In genomic region chr4:184400375-184400870, GRCh38 we compare ENCODE assay signal across 11 cellular contexts.
A peak's percentile ranks its signal among the peaks of the same experiment; 100 is the strongest.
DNase-seq lines count a peak whose midpoint lies in the region; ATAC-seq, FAIRE-seq and TF ChIP-seq lines count a peak whose summit lies in the region.
"Had no signal": no experiment of that assay in that cellular context is flagged by ENCODE, and none has a peak within 500 bp of the region (broad histone marks: within the 10 kb centered on the region; RNA-seq: fewer than 3 reads in every experiment).

No MANE protein-coding gene starts in this region.

- BruUV-seq in K562 (replicated peaks; lab: Mats Ljungman, UMichigan): no TSS peak

- H3K27me3 ChIP-seq in K562 (ENCODE audit: control insufficient read depth in 2 of 2, insufficient read depth in 2 of 2, low read length in 2 of 2): no peaks in the 10 kb centered on the region
- H3K27me3 ChIP-seq in aorta (ENCODE audit: control insufficient read depth in 1 of 2, insufficient read depth in 2 of 2, low read length in 1 of 2): no peaks in the 10 kb centered on the region
- H3K27me3 ChIP-seq: BLaER1 had no signal

- no peak for FAIRE-seq in K562 (lab: Jason Lieb, UNC)

- in situ Hi-C loops in K562 (cut with MboI): no loop called here

- no peaks in the 10 kb centered on the region for H3K79me2 ChIP-seq in K562 (ENCODE audit: control insufficient read depth, insufficient read depth, low read length)

- DNase-seq in Right ventricle myocardium inferior (ENCODE audit: missing footprints) (no peak), cardiac septum (ENCODE audit: low spot score) (no peak), K562 (ENCODE audit: extremely low read depth in 1 of 4, low spot score in 3 of 4) (no peak), iris pigment epithelial cell (ENCODE audit: low read depth) (peak; percentile 96), aorta (peak in 1 of 2 donors; percentile 71), MV-4-11 (lab: John Stamatoyannopoulos, UW) (no peak), T-helper 2 cell (no peak)
- DNase-seq: activated naive CD4-positive, alpha-beta T cell treated with anti-CD3 and anti-CD28 coated beads, Interleukin-2, amount 50 U/mL, for 16 hours; NCI-H1694 had no signal

- no peak for TF ChIP-seq EP300 in K562 (IDR thresholded peaks at IDR 0.05; ENCODE audit: low read length)

- peaks cover 25% of the 10 kb centered on the region; the same call in 2 of the 3 replicates for H3K36me3 ChIP-seq in K562 (ENCODE audit: control insufficient read depth, insufficient read depth, low read length)
- H3K36me3 ChIP-seq in aorta (ENCODE audit: control insufficient read depth in 1 of 2, insufficient read depth in 2 of 2, low read length in 1 of 2): peaks cover 0 to 2% of the 10 kb centered on the region in 2 donors

- no peak overlapping the region for H2AFZ ChIP-seq in K562 (ENCODE audit: low read depth, low read length)

- TF ChIP-seq RAD21 in K562 (CRISPR knock-in tag; conservative IDR thresholded peaks at IDR 0.05 in 1 of 2, IDR thresholded peaks at IDR 0.05 in 1 of 2): no peak

- CTCF ChIA-PET in K562 (lab: Yijun Ruan, JAX; ENCODE audit: low intra/inter-chr PET ratio): no interaction called here

- H3K9me1 ChIP-seq in K562 (ENCODE audit: control insufficient read depth, insufficient read depth, low read length): no peaks in the 10 kb centered on the region

- no peak for TF ChIP-seq POLR2A in K562 (conservative IDR thresholded peaks at IDR 0.05)

- no peaks in the 10 kb centered on the region for H3K9me3 ChIP-seq in K562 (replicated peaks; ENCODE audit: control insufficient read depth, insufficient read depth, low read depth, low read length)
- no peaks in the 10 kb centered on the region for H3K9me3 ChIP-seq in aorta (ENCODE audit: control insufficient read depth, low read length)
- H3K9me3 ChIP-seq: BLaER1 had no signal

- H3K4me2 ChIP-seq in K562 (ENCODE audit: insufficient read depth, low read length): no peak overlapping the region
- H3K4me2 ChIP-seq: BLaER1 had no signal

- H3K9ac ChIP-seq in K562 (ENCODE audit: insufficient read depth in 1 of 2, low read depth in 2 of 2, low read length in 2 of 2): no peak overlapping the region
- H3K9ac ChIP-seq: BLaER1 had no signal

- TF ChIP-seq CTCF in K562 (IDR thresholded peaks at IDR 0.05 in 2 of 3, conservative IDR thresholded peaks at IDR 0.05 in 1 of 3; ENCODE audit: insufficient read depth in 2 of 3, low read depth in 1 of 3, low read length in 3 of 3): no peak

- POLR2A ChIA-PET in K562 (lab: Yijun Ruan, JAX): no interaction called here

- H3K4me3 ChIP-seq in K562 (no peak overlapping the region), aorta (ENCODE audit: low read length in 2 of 2) (no peak overlapping the region)
- H3K4me3 ChIP-seq: BLaER1 had no signal

- peak; percentile 38 for ATAC-seq in Right ventricle myocardium inferior
- no peak for ATAC-seq in K562
- ATAC-seq in aorta (ENCODE audit: low FRiP score): peak; percentile 75
- ATAC-seq in HG02759 (IDR thresholded peaks at IDR 0.05; ENCODE audit: unreplicated experiment): no peak

- no peak overlapping the region for H3K27ac ChIP-seq in K562 (ENCODE audit: extremely low read depth, low read depth, low read length)
- no peak overlapping the region for H3K27ac ChIP-seq in aorta (ENCODE audit: low read depth in 1 of 2, low read length in 2 of 2)
- H3K27ac ChIP-seq: BLaER1 had no signal

- intact Hi-C loops in Right ventricle myocardium inferior (cut with DNase I): no loop called here
- intact Hi-C loops in cardiac septum (cut with DNase I): no loop called here
- intact Hi-C loops in K562 (cut with micrococcal nuclease): no loop called here
- intact Hi-C loops in aorta (cut with DNase I): loop anchor here (2.0 to 10.0 kb wide), 3 partner anchors 47 to 134 kb away; no protein-coding TSS in a partner anchor

- WGBS in K562 (ENCODE audit: insufficient coverage, low coverage, missing lambda C conversion rate): 73% methylated on average over 7 of the region's 7 CpGs
- 32 to 37% methylated on average over 7 of the region's 7 CpGs for WGBS in aorta, 2 donors

- no peaks in the 10 kb centered on the region for H4K20me1 ChIP-seq in K562 (replicated peaks; ENCODE audit: control insufficient read depth, insufficient read depth, low read length)
- H4K20me1 ChIP-seq: BLaER1 had no signal

- H3K4me1 ChIP-seq in K562 (replicated peaks in 1 of 2; ENCODE audit: control insufficient read depth in 2 of 2, insufficient read depth in 2 of 2, low read length in 2 of 2) (no peaks in the 10 kb centered on the region; a peak in 1 of 5 replicates), aorta (ENCODE audit: control insufficient read depth in 1 of 2, insufficient read depth in 2 of 2, low read length in 2 of 2) (peaks cover 0 to 8% of the 10 kb centered on the region in 2 donors)

TF ChIP-seq in K562, 482 proteins besides CTCF, POLR2A, EP300 and RAD21:
- no peak for TF ChIP-seq FOXP4 (CRISPR knock-in tag; IDR thresholded peaks at IDR 0.05; ENCODE audit: borderline replicate concordance)
- peak; percentile 12; the same call in 1 of the 2 replicates for TF ChIP-seq NFE2 (IDR thresholded peaks at IDR 0.05; ENCODE audit: low read depth)
- peak; percentile 57 for TF ChIP-seq ZNF316 (IDR thresholded peaks at IDR 0.05)
- TF ChIP-seq C11orf30 (IDR thresholded peaks at IDR 0.05; ENCODE audit: low read depth): peak; percentile 36
- TF ChIP-seq MAFF (IDR thresholded peaks at IDR 0.05; ENCODE audit: low read length): peak; percentile 11; the same call in 1 of the 2 replicates
- TF ChIP-seq MAFG (tag; conservative IDR thresholded peaks at IDR 0.05): peak; percentile 54
- TF ChIP-seq SRSF3 (IDR thresholded peaks at IDR 0.05; ENCODE audit: insufficient read depth, low read length): no peak
- TF ChIP-seq KDM2B (CRISPR knock-in tag; IDR thresholded peaks at IDR 0.05): no peak
TF ChIP-seq in K562: peak in this region for 5.

Comparison
In these comparisons a context has a peak if more than half of its experiments do, and no peak if none do; other contexts are left out.
1. ATAC-seq: peak in Right ventricle myocardium inferior (single experiment) and aorta (single experiment); none in K562 (single experiment) and HG02759 (single experiment).
2. intact Hi-C loops: an anchor here in aorta (2.0 to 10.0 kb wide); none called in Right ventricle myocardium inferior, cardiac septum and K562.